8 cellular contexts compared by ENCODE assay signal in genomic region chr4:37892641-37893040, GRCh38. TPM values are rescaled to one million over a fixed set of nuclear protein-coding genes. Genes with fewer than 3 reads are reported as not detected.
DNase-seq lines count a peak whose midpoint lies in the region; ATAC-seq and TF ChIP-seq lines count a peak whose summit lies in the region.

No MANE protein-coding gene starts in this region.

- peak; percentile 36 for ATAC-seq in HG03280 (IDR thresholded peaks at IDR 0.05; ENCODE audit: unreplicated experiment)

- no peak for TF ChIP-seq POLR2A in ovary (IDR thresholded peaks at IDR 0.05)
- TF ChIP-seq POLR2A in breast epithelium (IDR thresholded peaks at IDR 0.05), result no peak

- H3K36me3 ChIP-seq in ovary (no peaks in the 10 kb centered on the region), breast epithelium (no peaks in the 10 kb centered on the region)

- TF ChIP-seq CTCF in ovary (IDR thresholded peaks at IDR 0.05), result no peak
- no peak for TF ChIP-seq CTCF in breast epithelium (IDR thresholded peaks at IDR 0.05)

- no peak for TF ChIP-seq EP300 in ovary (IDR thresholded peaks at IDR 0.05)

- H3K4me3 Mint-ChIP-seq in activated CD4-positive, alpha-beta T cell treated with anti-CD3 and anti-CD28 coated beads, Interleukin-2, amount 10 ng/mL, durations not matched to agents 7 days and 5 days, result peak overlapping the region; percentile 93

- H3K4me1 Mint-ChIP-seq in activated CD4-positive, alpha-beta T cell treated with anti-CD3 and anti-CD28 coated beads, Interleukin-2, amount 10 ng/mL, durations not matched to agents 7 days and 5 days, result peaks cover 65% of the 10 kb centered on the region

- peaks cover 2% of the 10 kb centered on the region for H3K27me3 Mint-ChIP-seq in activated CD4-positive, alpha-beta T cell treated with anti-CD3 and anti-CD28 coated beads, Interleukin-2, amount 10 ng/mL, durations not matched to agents 7 days and 5 days

- H3K36me3 Mint-ChIP-seq in activated CD4-positive, alpha-beta T cell treated with anti-CD3 and anti-CD28 coated beads, Interleukin-2, amount 10 ng/mL, durations not matched to agents 7 days and 5 days (ENCODE audit: low read depth), result peaks cover 36% of the 10 kb centered on the region

- H3K4me1 ChIP-seq in ovary (ENCODE audit: insufficient read depth) (no peaks in the 10 kb centered on the region), breast epithelium (peaks cover 0 to 5% of the 10 kb centered on the region in 2 donors)

- H3K27ac ChIP-seq in ovary (no peak overlapping the region), breast epithelium (no peak overlapping the region)

- intact Hi-C loops in ovary (cut with DNase I) (loop anchor here in 3 of 4 donors (5.0 to 10.0 kb wide), 3 partner anchors 65 to 142 kb away; partner anchors contain the start of gene PGM2 (in 2 of the 3)), breast epithelium (cut with DNase I; ENCODE audit: low total_unique reads) (no loop called here)

- DNase-seq in GM19240 (ENCODE audit: insufficient read length, low spot score), result peak; percentile 33
- peak; percentile 54 for DNase-seq in activated CD4-positive, alpha-beta T cell treated with anti-CD3 and anti-CD28 coated beads, Interleukin-2, amount 10 ng/mL, durations not matched to agents 7 days and 5 days
- peak; percentile 25 for DNase-seq in myocyte (ENCODE audit: low read depth)
- no peak for DNase-seq in SW480 (ENCODE audit: low spot score)
- no peak for DNase-seq in ovary
- no peak for DNase-seq in breast epithelium (ENCODE audit: low spot score in 2 of 2)
- no peak for DNase-seq in NCI-H1694 (lab: John Stamatoyannopoulos, UW)

- no peaks in the 10 kb centered on the region for H3K9me3 Mint-ChIP-seq in activated CD4-positive, alpha-beta T cell treated with anti-CD3 and anti-CD28 coated beads, Interleukin-2, amount 10 ng/mL, durations not matched to agents 7 days and 5 days

- H3K4me3 ChIP-seq in ovary, result no peak overlapping the region
- H3K4me3 ChIP-seq in breast epithelium, result no peak overlapping the region

- H3K9me3 ChIP-seq in ovary (no peaks in the 10 kb centered on the region), breast epithelium (no peaks in the 10 kb centered on the region)

- WGBS in ovary, 3 donors, result 80 to 89% (median 84%) methylated on average over 5 of the region's 5 CpGs

- POLR2A ChIA-PET in activated CD4-positive, alpha-beta T cell treated with anti-CD3 and anti-CD28 coated beads, Interleukin-2, amount 10 ng/mL, durations not matched to agents 7 days and 5 days (lab: Charles Lee), result no interaction called here

- no peaks in the 10 kb centered on the region for H3K27me3 ChIP-seq in ovary
- H3K27me3 ChIP-seq in breast epithelium, result no peaks in the 10 kb centered on the region

- peak overlapping the region; percentile 93 for H3K27ac Mint-ChIP-seq in activated CD4-positive, alpha-beta T cell treated with anti-CD3 and anti-CD28 coated beads, Interleukin-2, amount 10 ng/mL, durations not matched to agents 7 days and 5 days

- CTCF ChIA-PET in activated CD4-positive, alpha-beta T cell treated with anti-CD3 and anti-CD28 coated beads, Interleukin-2, amount 10 ng/mL, durations not matched to agents 7 days and 5 days (lab: Charles Lee), result no interaction called here

RNA-seq across cellular contexts. Expression of gene TBC1D1, which starts 1.8 kb away (rescaled TPM):
- total RNA-seq in activated CD4-positive, alpha-beta T cell treated with anti-CD3 and anti-CD28 coated beads, Interleukin-2, amount 10 ng/mL, durations not matched to agents 7 days and 5 days, result 10 to 100 TPM; 73.9 to 99.1 TPM
- total RNA-seq in myocyte, result 156 and 194 TPM in 2 replicates
- 109 TPM for polyA plus RNA-seq in myocyte (2012)
- 100 to 1,000 TPM in 1 of 7 donors, 10 to 100 TPM in 6; 41.9 to 104 (median 63.9) TPM for total RNA-seq in ovary
- polyA plus RNA-seq in ovary, result 10 to 100 TPM; 39.5 to 96.1 TPM
- 10 to 100 TPM; 55.2 to 80.9 (median 63.9) TPM for total RNA-seq in breast epithelium

Comparison
In these comparisons a context has a peak if more than half of its experiments do, and no peak if none do; other contexts are left out.
1. DNase-seq: peak in GM19240 (single experiment), activated CD4-positive, alpha-beta T cell treated with anti-CD3 and anti-CD28 coated beads, Interleukin-2, amount 10 ng/mL, durations not matched to agents 7 days and 5 days (single experiment) and myocyte (single experiment); none in SW480 (single experiment), ovary (0 of 5), breast epithelium (0 of 2) and NCI-H1694 (single experiment).